ENCODE assay signal across 12 cellular contexts in the genomic region with DNA sequence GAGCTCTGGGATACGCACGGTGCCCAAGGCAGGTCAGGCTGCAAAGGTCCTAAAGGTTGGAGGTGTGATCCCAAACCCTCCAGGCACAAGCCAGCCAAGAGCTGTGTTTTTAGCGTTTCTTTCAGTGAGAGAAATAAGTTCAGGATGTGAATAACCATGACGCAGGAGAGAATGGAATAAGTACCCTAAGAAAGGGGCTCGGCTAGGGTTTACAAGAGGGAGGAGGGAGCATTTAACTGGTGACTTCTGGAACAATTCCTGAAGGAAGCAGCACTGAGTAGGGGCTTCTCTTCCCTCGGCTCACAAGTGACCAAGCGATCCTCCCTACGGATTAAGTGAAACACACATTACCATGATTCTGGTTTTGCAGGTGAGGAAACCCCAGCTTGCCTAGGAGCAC. TPM values are rescaled to one million over a fixed set of nuclear protein-coding genes. Genes with fewer than 3 reads are reported as not detected.
A peak's percentile ranks its signal among the peaks of the same experiment; 100 is the strongest.
DNase-seq lines count a peak whose midpoint lies in the region; ATAC-seq and TF ChIP-seq lines count a peak whose summit lies in the region.
"Had no signal": no experiment of that assay in that cellular context is flagged by ENCODE, and none has a peak within 500 bp of the region (broad histone marks: within the 10 kb centered on the region; RNA-seq: fewer than 3 reads in every experiment).

No MANE protein-coding gene starts in this region.

- TF ChIP-seq CTCF in adrenal gland (IDR thresholded peaks at IDR 0.05): no peak
- TF ChIP-seq CTCF in gastrocnemius medialis (IDR thresholded peaks at IDR 0.05 in 4 of 5, conservative IDR thresholded peaks at IDR 0.05 in 1 of 5): no peak

- peak overlapping the region; percentile 7 for H3K4me2 ChIP-seq in GM23248 (ENCODE audit: unreplicated experiment)

- TF ChIP-seq POLR2A in adrenal gland (IDR thresholded peaks at IDR 0.05): no peak
- no peak for TF ChIP-seq POLR2A in gastrocnemius medialis (IDR thresholded peaks at IDR 0.05)

- H3K27me3 Mint-ChIP-seq in immature natural killer cell (ENCODE audit: low read depth in 3 of 3): peaks cover 0 to 3% (median 1%) of the 10 kb centered on the region in 3 donors
- no peaks in the 10 kb centered on the region for H3K27me3 Mint-ChIP-seq in activated naive CD8-positive, alpha-beta T cell treated with anti-CD3 and anti-CD28 coated beads for 36 hours

- peaks cover 87% of the 10 kb centered on the region for H3K4me1 ChIP-seq in GM23248 (ENCODE audit: insufficient read depth)
- peaks cover 37 to 68% of the 10 kb centered on the region in 2 donors for H3K4me1 ChIP-seq in adrenal gland (replicated peaks in 1 of 2)
- peaks cover 65 to 71% of the 10 kb centered on the region in 2 donors for H3K4me1 ChIP-seq in gastrocnemius medialis

- H3K27ac ChIP-seq in GM23248: peak overlapping the region; percentile 100
- H3K27ac ChIP-seq in adrenal gland: peak overlapping the region; percentile 88 to 95 (median 94)
- peak overlapping the region; percentile 83 to 98 (median 88) for H3K27ac ChIP-seq in gastrocnemius medialis

- ATAC-seq in gastrocnemius medialis: no peak

- H3K4me1 Mint-ChIP-seq in immature natural killer cell: peaks cover 81 to 96% of the 10 kb centered on the region in 2 donors
- peaks cover 37% of the 10 kb centered on the region for H3K4me1 Mint-ChIP-seq in activated naive CD8-positive, alpha-beta T cell treated with anti-CD3 and anti-CD28 coated beads for 36 hours

- peaks cover 35% of the 10 kb centered on the region for H3K36me3 ChIP-seq in GM23248 (ENCODE audit: low read depth)
- peaks cover 0 to 21% of the 10 kb centered on the region in 2 donors for H3K36me3 ChIP-seq in adrenal gland (replicated peaks in 1 of 2)
- H3K36me3 ChIP-seq in gastrocnemius medialis: peaks cover 0 to 22% of the 10 kb centered on the region in 2 donors

- H3K27ac Mint-ChIP-seq in immature natural killer cell: peak overlapping the region; percentile 34 to 98 (median 96)
- no peak overlapping the region for H3K27ac Mint-ChIP-seq in activated naive CD8-positive, alpha-beta T cell treated with anti-CD3 and anti-CD28 coated beads for 36 hours

- H3K4me3 Mint-ChIP-seq in immature natural killer cell: no peak overlapping the region
- no peak overlapping the region for H3K4me3 Mint-ChIP-seq in activated naive CD8-positive, alpha-beta T cell treated with anti-CD3 and anti-CD28 coated beads for 36 hours

- H3K27me3 ChIP-seq in GM23248 (replicated peaks; ENCODE audit: insufficient read depth) (no peaks in the 10 kb centered on the region), adrenal gland (no peaks in the 10 kb centered on the region), gastrocnemius medialis (no peaks in the 10 kb centered on the region)

- peaks cover 96% of the 10 kb centered on the region for H3F3A ChIP-seq in GM23248 (ENCODE audit: insufficient read depth)

- peaks cover 88% of the 10 kb centered on the region for H3K79me2 ChIP-seq in GM23248 (ENCODE audit: insufficient read depth)

- DNase-seq in GM23248 (no peak), adrenal gland (no peak), immature natural killer cell (no peak), gastrocnemius medialis (no peak), SHP77 (lab: John Stamatoyannopoulos, UW) (no peak), amygdala (lab: John Stamatoyannopoulos, UW) (no peak)
- DNase-seq in activated naive CD4-positive, alpha-beta T cell (lab: John Stamatoyannopoulos, UW): no peak
- DNase-seq in activated naive CD8-positive, alpha-beta T cell treated with anti-CD3 and anti-CD28 coated beads for 36 hours: no peak
- DNase-seq: AML-193, posterior cingulate gyrus had no signal

- H3K9me2 ChIP-seq in GM23248 (ENCODE audit: insufficient read depth): no peaks in the 10 kb centered on the region

- H2AFZ ChIP-seq in GM23248: no peak overlapping the region

- no peaks in the 10 kb centered on the region for H4K20me1 ChIP-seq in GM23248 (ENCODE audit: insufficient read depth)

- in situ Hi-C loops in GM23248 (cut with MboI) (no loop called here), gastrocnemius medialis (cut with MboI; ENCODE audit: low sequenced_read_pairs in 4 of 4) (no loop called here)

- H3K4me3 ChIP-seq in GM23248 (no peak overlapping the region), adrenal gland (no peak overlapping the region), gastrocnemius medialis (no peak overlapping the region)

- H3K9me3 ChIP-seq in GM23248 (ENCODE audit: low read depth) (no peaks in the 10 kb centered on the region), adrenal gland (replicated peaks in 1 of 3) (no peaks in the 10 kb centered on the region), gastrocnemius medialis (no peaks in the 10 kb centered on the region)

- intact Hi-C loops in adrenal gland (cut with DNase I) (no loop called here), gastrocnemius medialis (cut with DNase I; ENCODE audit: low total_unique reads) (no loop called here)

- WGBS in GM23248 (ENCODE audit: low coverage in 1 of 2, low lambda C conversion rate in 2 of 2, missing lambda C conversion rate in 2 of 2), 2 experiments: 84 to 87% methylated on average over 8 of the region's 8 CpGs
- WGBS in adrenal gland, 4 donors: 75 to 82% (median 77%) methylated on average over 6 to 8 of the region's 8 CpGs

- H3K9ac ChIP-seq in GM23248: peak overlapping the region; percentile 95

- no peaks in the 10 kb centered on the region for H3K9me3 Mint-ChIP-seq in immature natural killer cell
- no peaks in the 10 kb centered on the region for H3K9me3 Mint-ChIP-seq in activated naive CD8-positive, alpha-beta T cell treated with anti-CD3 and anti-CD28 coated beads for 36 hours

- peaks cover 0 to 6% (median 3%) of the 10 kb centered on the region in 3 donors for H3K36me3 Mint-ChIP-seq in immature natural killer cell
- peaks cover 16% of the 10 kb centered on the region for H3K36me3 Mint-ChIP-seq in activated naive CD8-positive, alpha-beta T cell treated with anti-CD3 and anti-CD28 coated beads for 36 hours

RNA-seq across cellular contexts. Expression of a gene that starts 29.4 kb away (rescaled TPM):
- 21.9 and 33.5 TPM in 2 replicates for total RNA-seq in GM23248 (2014; rRNA removed; shearing (Covaris generic))
- polyA plus RNA-seq in GM23248 (2016; fragmentation: Nextera tagmentation; extraction: Ambion mirVana): 44.0 and 49.0 TPM in 2 replicates
- total RNA-seq in adrenal gland: 10 to 100 TPM; 12.8 to 40.1 (median 24.9) TPM
- polyA plus RNA-seq in adrenal gland: 1 to 10 TPM; 5.3 to 9.4 (median 7.8) TPM
- polyA plus RNA-seq in immature natural killer cell: 10 to 100 TPM in 2 of 3 donors, under 1 TPM in 1; 0.66 to 34.9 (median 11.9) TPM
- 10 to 100 TPM; 19.6 to 33.6 (median 22.8) TPM for total RNA-seq in gastrocnemius medialis
- 10 to 100 TPM; 20.7 to 26.9 TPM for total RNA-seq in activated naive CD8-positive, alpha-beta T cell treated with anti-CD3 and anti-CD28 coated beads for 36 hours

RNA-seq across cellular contexts. Expression of a gene that starts 52.0 kb away (rescaled TPM):
- total RNA-seq in GM23248 (2014; rRNA removed; shearing (Covaris generic)): not detected in 2 replicates
- polyA plus RNA-seq in GM23248 (2016; fragmentation: Nextera tagmentation; extraction: Ambion mirVana) (not detected in 2 replicates), adrenal gland (not detected), immature natural killer cell (not detected)
- total RNA-seq in adrenal gland (not detected), gastrocnemius medialis (not detected)
- not detected for total RNA-seq in activated naive CD8-positive, alpha-beta T cell treated with anti-CD3 and anti-CD28 coated beads for 36 hours
- total RNA-seq: Daoy, epithelial cell of proximal tubule had no signal
